In the genomic region with DNA sequence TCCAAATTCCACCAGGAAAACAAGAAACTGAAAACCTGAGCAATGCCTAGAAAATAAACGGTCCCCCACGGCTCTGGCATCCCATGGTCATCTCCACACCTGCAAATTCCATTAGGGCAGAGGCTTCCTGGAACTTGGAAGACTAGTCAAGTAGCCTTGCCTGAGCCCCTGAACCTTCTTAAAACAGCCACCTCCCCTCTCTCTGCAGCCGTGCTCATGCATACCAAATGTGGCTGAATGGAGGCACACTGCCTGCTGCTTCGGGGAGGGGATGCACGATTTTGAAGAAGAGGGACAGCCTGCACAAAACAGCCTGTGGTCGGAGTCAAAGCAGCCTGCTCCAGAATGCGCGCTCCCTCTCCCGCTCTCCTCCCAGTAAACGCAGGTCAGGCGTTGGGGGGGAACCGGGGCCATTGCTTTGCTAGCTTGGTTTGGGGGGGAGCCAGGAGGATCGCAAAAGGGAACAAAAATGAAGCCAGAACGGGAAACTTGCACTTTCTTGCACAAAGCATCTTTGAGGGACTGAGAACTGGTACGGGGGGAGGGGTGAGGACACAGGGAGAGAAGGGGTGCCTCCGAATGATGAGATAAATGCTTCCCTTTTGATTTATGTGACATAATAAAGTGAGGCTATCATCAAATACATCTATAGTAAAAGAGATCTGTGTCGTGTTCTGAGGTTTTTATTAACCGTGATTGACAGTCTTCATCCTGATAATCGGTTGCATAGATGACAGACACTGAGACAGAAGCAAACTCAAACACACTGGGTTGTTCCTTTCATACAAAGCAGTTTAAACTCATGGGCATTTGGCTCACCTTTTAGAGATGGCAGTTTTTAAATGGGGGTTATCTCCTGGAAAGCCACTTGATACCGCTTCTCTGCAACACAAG, we compare ENCODE assay signal across 1 cellular context.
TF ChIP-seq lines count a peak whose summit lies in the region.

TSS of gene TRPM3 (minus strand) at position 347 of the 894 bp plus-strand sequence. CDS start at position 80, 267 bp downstream.

TF ChIP-seq in GM23338, 12 proteins besides CTCF, POLR2A, EP300 and RAD21 (continued from another document):
- TF ChIP-seq, protein P1, sequence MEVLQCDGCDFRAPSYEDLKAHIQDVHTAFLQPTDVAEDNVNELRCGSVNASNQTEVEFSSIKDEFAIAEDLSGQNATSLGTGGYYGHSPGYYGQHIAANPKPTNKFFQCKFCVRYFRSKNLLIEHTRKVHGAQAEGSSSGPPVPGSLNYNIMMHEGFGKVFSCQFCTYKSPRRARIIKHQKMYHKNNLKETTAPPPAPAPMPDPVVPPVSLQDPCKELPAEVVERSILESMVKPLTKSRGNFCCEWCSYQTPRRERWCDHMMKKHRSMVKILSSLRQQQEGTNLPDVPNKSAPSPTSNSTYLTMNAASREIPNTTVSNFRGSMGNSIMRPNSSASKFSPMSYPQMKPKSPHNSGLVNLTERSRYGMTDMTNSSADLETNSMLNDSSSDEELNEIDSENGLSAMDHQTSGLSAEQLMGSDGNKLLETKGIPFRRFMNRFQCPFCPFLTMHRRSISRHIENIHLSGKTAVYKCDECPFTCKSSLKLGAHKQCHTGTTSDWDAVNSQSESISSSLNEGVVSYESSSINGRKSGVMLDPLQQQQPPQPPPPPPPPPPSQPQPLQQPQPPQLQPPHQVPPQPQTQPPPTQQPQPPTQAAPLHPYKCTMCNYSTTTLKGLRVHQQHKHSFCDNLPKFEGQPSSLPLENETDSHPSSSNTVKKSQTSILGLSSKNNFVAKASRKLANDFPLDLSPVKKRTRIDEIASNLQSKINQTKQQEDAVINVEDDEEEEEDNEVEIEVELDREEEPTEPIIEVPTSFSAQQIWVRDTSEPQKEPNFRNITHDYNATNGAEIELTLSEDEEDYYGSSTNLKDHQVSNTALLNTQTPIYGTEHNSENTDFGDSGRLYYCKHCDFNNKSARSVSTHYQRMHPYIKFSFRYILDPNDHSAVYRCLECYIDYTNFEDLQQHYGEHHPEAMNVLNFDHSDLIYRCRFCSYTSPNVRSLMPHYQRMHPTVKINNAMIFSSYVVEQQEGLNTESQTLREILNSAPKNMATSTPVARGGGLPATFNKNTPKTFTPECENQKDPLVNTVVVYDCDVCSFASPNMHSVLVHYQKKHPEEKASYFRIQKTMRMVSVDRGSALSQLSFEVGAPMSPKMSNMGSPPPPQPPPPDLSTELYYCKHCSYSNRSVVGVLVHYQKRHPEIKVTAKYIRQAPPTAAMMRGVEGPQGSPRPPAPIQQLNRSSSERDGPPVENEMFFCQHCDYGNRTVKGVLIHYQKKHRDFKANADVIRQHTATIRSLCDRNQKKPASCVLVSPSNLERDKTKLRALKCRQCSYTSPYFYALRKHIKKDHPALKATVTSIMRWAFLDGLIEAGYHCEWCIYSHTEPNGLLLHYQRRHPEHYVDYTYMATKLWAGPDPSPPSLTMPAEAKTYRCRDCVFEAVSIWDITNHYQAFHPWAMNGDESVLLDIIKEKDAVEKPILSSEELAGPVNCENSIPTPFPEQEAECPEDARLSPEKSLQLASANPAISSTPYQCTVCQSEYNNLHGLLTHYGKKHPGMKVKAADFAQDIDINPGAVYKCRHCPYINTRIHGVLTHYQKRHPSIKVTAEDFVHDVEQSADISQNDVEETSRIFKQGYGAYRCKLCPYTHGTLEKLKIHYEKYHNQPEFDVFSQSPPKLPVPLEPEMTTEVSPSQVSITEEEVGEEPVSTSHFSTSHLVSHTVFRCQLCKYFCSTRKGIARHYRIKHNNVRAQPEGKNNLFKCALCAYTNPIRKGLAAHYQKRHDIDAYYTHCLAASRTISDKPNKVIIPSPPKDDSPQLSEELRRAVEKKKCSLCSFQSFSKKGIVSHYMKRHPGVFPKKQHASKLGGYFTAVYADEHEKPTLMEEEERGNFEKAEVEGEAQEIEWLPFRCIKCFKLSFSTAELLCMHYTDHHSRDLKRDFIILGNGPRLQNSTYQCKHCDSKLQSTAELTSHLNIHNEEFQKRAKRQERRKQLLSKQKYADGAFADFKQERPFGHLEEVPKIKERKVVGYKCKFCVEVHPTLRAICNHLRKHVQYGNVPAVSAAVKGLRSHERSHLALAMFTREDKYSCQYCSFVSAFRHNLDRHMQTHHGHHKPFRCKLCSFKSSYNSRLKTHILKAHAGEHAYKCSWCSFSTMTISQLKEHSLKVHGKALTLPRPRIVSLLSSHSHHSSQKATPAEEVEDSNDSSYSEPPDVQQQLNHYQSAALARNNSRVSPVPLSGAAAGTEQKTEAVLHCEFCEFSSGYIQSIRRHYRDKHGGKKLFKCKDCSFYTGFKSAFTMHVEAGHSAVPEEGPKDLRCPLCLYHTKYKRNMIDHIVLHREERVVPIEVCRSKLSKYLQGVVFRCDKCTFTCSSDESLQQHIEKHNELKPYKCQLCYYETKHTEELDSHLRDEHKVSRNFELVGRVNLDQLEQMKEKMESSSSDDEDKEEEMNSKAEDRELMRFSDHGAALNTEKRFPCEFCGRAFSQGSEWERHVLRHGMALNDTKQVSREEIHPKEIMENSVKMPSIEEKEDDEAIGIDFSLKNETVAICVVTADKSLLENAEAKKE (CRISPR knock-in tag; IDR thresholded peaks at IDR 0.05): peak; percentile 92
- TF ChIP-seq CREB1 (CRISPR knock-in tag; IDR thresholded peaks at IDR 0.05; ENCODE audit: low read depth): no peak
- no peak for TF ChIP-seq STAT1 (IDR thresholded peaks at IDR 0.05; ENCODE audit: unreplicated experiment)
- TF ChIP-seq ZNF331 (CRISPR knock-in tag; IDR thresholded peaks at IDR 0.05; ENCODE audit: low read depth): no peak
- TF ChIP-seq NANOG (IDR thresholded peaks at IDR 0.05; ENCODE audit: borderline replicate concordance): no peak
- TF ChIP-seq EZH2phosphoT487 (IDR thresholded peaks at IDR 0.05; ENCODE audit: unreplicated experiment): no peak
- peak; percentile 25; the same call in 1 of the 2 replicates for TF ChIP-seq ZNF114 (CRISPR knock-in tag; IDR thresholded peaks at IDR 0.05)
- TF ChIP-seq, protein P2, sequence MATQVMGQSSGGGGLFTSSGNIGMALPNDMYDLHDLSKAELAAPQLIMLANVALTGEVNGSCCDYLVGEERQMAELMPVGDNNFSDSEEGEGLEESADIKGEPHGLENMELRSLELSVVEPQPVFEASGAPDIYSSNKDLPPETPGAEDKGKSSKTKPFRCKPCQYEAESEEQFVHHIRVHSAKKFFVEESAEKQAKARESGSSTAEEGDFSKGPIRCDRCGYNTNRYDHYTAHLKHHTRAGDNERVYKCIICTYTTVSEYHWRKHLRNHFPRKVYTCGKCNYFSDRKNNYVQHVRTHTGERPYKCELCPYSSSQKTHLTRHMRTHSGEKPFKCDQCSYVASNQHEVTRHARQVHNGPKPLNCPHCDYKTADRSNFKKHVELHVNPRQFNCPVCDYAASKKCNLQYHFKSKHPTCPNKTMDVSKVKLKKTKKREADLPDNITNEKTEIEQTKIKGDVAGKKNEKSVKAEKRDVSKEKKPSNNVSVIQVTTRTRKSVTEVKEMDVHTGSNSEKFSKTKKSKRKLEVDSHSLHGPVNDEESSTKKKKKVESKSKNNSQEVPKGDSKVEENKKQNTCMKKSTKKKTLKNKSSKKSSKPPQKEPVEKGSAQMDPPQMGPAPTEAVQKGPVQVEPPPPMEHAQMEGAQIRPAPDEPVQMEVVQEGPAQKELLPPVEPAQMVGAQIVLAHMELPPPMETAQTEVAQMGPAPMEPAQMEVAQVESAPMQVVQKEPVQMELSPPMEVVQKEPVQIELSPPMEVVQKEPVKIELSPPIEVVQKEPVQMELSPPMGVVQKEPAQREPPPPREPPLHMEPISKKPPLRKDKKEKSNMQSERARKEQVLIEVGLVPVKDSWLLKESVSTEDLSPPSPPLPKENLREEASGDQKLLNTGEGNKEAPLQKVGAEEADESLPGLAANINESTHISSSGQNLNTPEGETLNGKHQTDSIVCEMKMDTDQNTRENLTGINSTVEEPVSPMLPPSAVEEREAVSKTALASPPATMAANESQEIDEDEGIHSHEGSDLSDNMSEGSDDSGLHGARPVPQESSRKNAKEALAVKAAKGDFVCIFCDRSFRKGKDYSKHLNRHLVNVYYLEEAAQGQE (IDR thresholded peaks at IDR 0.05; ENCODE audit: unreplicated experiment): no peak
